In genomic region chr17:41516147-41516827, GRCh38 we compare ENCODE assay signal across 1 cellular context.
TF ChIP-seq lines count a peak whose summit lies in the region.

No MANE protein-coding gene starts in this region.

TF ChIP-seq in H1, 55 proteins besides CTCF, POLR2A, EP300 and RAD21:
- TF ChIP-seq ATF3 (IDR thresholded peaks at IDR 0.05; ENCODE audit: insufficient read depth, low read depth, low read length) (no peak), USF2 (IDR thresholded peaks at IDR 0.05; ENCODE audit: low read length) (no peak), SP1 (IDR thresholded peaks at IDR 0.05; ENCODE audit: low read depth, low read length) (no peak), RNF2 (IDR thresholded peaks at IDR 0.05; ENCODE audit: borderline replicate concordance, low read depth, low read length, missing control alignments, poor library complexity, severe bottlenecking) (no peak), E2F6 (IDR thresholded peaks at IDR 0.05) (no peak), CTBP2 (IDR thresholded peaks at IDR 0.05; ENCODE audit: borderline replicate concordance, insufficient read depth, insufficient read length, low read length) (no peak), GABPA (IDR thresholded peaks at IDR 0.05; ENCODE audit: borderline replicate concordance, insufficient read depth, low read length) (no peak), HDAC6 (IDR thresholded peaks at IDR 0.05; ENCODE audit: low read depth, low read length) (no peak), ATF2 (IDR thresholded peaks at IDR 0.05; ENCODE audit: low read length) (no peak), RBBP5 (IDR thresholded peaks at IDR 0.05; ENCODE audit: borderline replicate concordance, low read depth, low read length) (no peak), SIX5 (IDR thresholded peaks at IDR 0.05; ENCODE audit: low read depth, low read length) (no peak), JUND (IDR thresholded peaks at IDR 0.05; ENCODE audit: low read length) (no peak)
